Comparison of ENCODE assay signal across 31 cellular contexts in genomic region chr2:75865702-75866101, GRCh38.
"Had no signal": no experiment of that assay in that cellular context is flagged by ENCODE, and none has a peak within 500 bp of the region (broad histone marks: within the 10 kb centered on the region; RNA-seq: fewer than 3 reads in every experiment).

No MANE protein-coding gene starts in this region.

- H3K27ac Mint-ChIP-seq: naive thymus-derived CD4-positive, alpha-beta T cell; natural killer cell; nephron; progenitor cell of endocrine pancreas; stimulated activated memory B cell treated with anti-CD40 and anti-IgM and Interleukin-4, amounts not matched to agents 10 μg/mL and 1 μg/mL and 100 μg/mL, for 72 hours; stimulated activated naive CD8-positive, alpha-beta T cell treated with anti-CD3 and anti-CD28 coated beads, Interleukin-15, amount 100 ng/mL, for 72 hours; type B pancreatic cell had no signal

- H3K4me2 ChIP-seq: smooth muscle cell had no signal

- H3K4me3 Mint-ChIP-seq: naive thymus-derived CD4-positive, alpha-beta T cell; natural killer cell; nephron; stimulated activated memory B cell treated with anti-CD40 and anti-IgM and Interleukin-4, amounts not matched to agents 10 μg/mL and 1 μg/mL and 100 μg/mL, for 72 hours; stimulated activated naive CD8-positive, alpha-beta T cell treated with anti-CD3 and anti-CD28 coated beads, Interleukin-15, amount 100 ng/mL, for 72 hours; type B pancreatic cell had no signal

- H3K27me3 ChIP-seq: ovary, spleen, suprapubic skin, testis, tibial artery, transverse colon, upper lobe of right lung, uterus had no signal

- H3K4me3 ChIP-seq: ovary, psoas muscle, skin epidermis, smooth muscle cell, spleen, suprapubic skin, testis, tibial artery, transverse colon, upper lobe of right lung, uterus had no signal

- H2AFZ ChIP-seq: parathyroid adenoma had no signal

- H3K36me3 Mint-ChIP-seq: naive thymus-derived CD4-positive, alpha-beta T cell; natural killer cell; stimulated activated memory B cell treated with anti-CD40 and anti-IgM and Interleukin-4, amounts not matched to agents 10 μg/mL and 1 μg/mL and 100 μg/mL, for 72 hours; type B pancreatic cell had no signal

- H3K27me3 Mint-ChIP-seq: progenitor cell of endocrine pancreas; stimulated activated naive CD8-positive, alpha-beta T cell treated with anti-CD3 and anti-CD28 coated beads, Interleukin-15, amount 100 ng/mL, for 72 hours; type B pancreatic cell had no signal

- H3K27ac ChIP-seq: ovary, parathyroid adenoma, psoas muscle, skin epidermis, spleen, suprapubic skin, testis, tibial artery, transverse colon, upper lobe of right lung, uterus had no signal

- ATAC-seq: naive thymus-derived CD4-positive, alpha-beta T cell; natural killer cell; psoas muscle; right cardiac atrium; sciatic nerve; stimulated activated memory B cell treated with anti-CD40 and anti-IgM and Interleukin-4, amounts not matched to agents 10 μg/mL and 1 μg/mL and 100 μg/mL, for 72 hours; stimulated activated naive CD8-positive, alpha-beta T cell treated with anti-CD3 and anti-CD28 coated beads, Interleukin-15, amount 100 ng/mL, for 72 hours; stimulated activated naive CD8-positive, alpha-beta T cell treated with anti-CD3 and anti-CD28 coated beads, Interleukin-15, Interleukin-2, amounts not matched to agents 100 U/mL and 50 U/mL, for 24 hours; upper lobe of right lung had no signal

- H3K9ac ChIP-seq: parathyroid adenoma had no signal

- H3K4me1 ChIP-seq: parathyroid adenoma, spleen, suprapubic skin, testis, tibial artery, transverse colon, upper lobe of right lung, uterus had no signal

- H3K9me3 Mint-ChIP-seq: nephron; stimulated activated memory B cell treated with anti-CD40 and anti-IgM and Interleukin-4, amounts not matched to agents 10 μg/mL and 1 μg/mL and 100 μg/mL, for 72 hours; stimulated activated naive CD8-positive, alpha-beta T cell treated with anti-CD3 and anti-CD28 coated beads, Interleukin-15, amount 100 ng/mL, for 72 hours; type B pancreatic cell had no signal

- H3K4me1 Mint-ChIP-seq: naive thymus-derived CD4-positive, alpha-beta T cell; natural killer cell; stimulated activated naive CD8-positive, alpha-beta T cell treated with anti-CD3 and anti-CD28 coated beads, Interleukin-15, amount 100 ng/mL, for 72 hours had no signal

- H3K36me3 ChIP-seq: ovary, spleen, suprapubic skin, tibial artery, transverse colon, upper lobe of right lung, uterus had no signal

- H3K9me3 ChIP-seq: ovary, psoas muscle, spleen, suprapubic skin, testis, tibial artery, transverse colon, upper lobe of right lung, uterus had no signal

- DNase-seq: naive thymus-derived CD4-positive, alpha-beta T cell; natural killer cell; occipital lobe; ovary; posterior cingulate gyrus; right cardiac atrium; spleen; stimulated activated CD4-positive, alpha-beta T cell treated with anti-CD3 and anti-CD28 coated beads, Interleukin-12 subunit alpha, Interleukin-12 subunit beta, amount 100 ng/mL, for 4 hours; stimulated activated CD4-positive, alpha-beta T cell treated with anti-CD3 and anti-CD28 coated beads, Interleukin-1b, Interleukin-23, amount 100 ng/mL, for 48 hours; stimulated activated CD4-positive, alpha-beta T cell treated with anti-CD3 and anti-CD28 coated beads, Interleukin-4, amount 100 ng/mL, for 1 hour; stimulated activated CD4-positive, alpha-beta T cell treated with anti-CD3 and anti-CD28 coated beads, Interleukin-4, amount 100 ng/mL, for 4 hours; stimulated activated CD8-positive, alpha-beta memory T cell treated with anti-CD3 and anti-CD28 coated beads, Interleukin-4, amount 100 ng/mL, for 48 hours; stimulated activated naive CD4-positive, alpha-beta T cell; stimulated activated naive CD8-positive, alpha-beta T cell treated with anti-CD3 and anti-CD28 coated beads, Interleukin-15, amount 100 ng/mL, for 72 hours; stimulated activated naive CD8-positive, alpha-beta T cell treated with anti-CD3 and anti-CD28 coated beads, Interleukin-15, Interleukin-2, amounts not matched to agents 100 U/mL and 50 U/mL, for 24 hours; substantia nigra; testis; tibial artery; transverse colon; upper lobe of right lung; uterus had no signal
